ENCODE assay signal across 8 cellular contexts in the genomic region with DNA sequence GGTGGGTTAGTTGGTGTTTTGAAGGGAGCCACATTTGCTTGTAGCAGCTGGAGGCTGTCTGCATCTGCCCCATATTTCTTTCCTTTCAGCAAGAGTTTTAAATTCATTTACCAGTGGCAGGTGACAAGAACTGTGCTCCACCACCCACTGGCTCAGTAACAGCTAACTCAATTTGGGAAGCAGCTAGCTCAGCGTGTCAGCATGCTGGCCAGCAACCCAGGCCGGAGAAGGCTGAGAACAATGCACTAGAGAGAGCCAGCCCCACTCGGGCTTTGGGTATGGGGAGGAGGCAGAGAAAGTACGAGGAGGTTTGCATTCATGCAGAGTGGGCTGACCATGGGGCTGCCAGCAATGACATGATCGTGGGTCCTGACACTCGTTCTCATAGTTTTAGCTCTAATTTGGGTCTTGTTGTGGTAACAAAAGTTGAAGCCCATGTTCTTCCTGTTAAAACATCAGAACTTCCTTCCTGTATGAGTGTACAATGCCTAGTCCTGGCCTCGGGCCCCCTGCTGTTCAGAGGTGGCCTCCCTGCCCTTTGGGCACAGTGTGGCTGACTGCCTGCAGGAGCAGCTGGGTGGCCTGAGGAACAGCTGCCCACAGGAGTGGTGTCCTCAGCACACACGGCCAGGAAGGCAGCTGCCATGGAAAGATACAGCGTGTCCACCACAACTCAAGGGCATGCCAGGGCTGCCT. TPM values are rescaled to one million over a fixed set of nuclear protein-coding genes. Genes with fewer than 3 reads are reported as not detected.
DNase-seq lines count a peak whose midpoint lies in the region; ATAC-seq, FAIRE-seq and TF ChIP-seq lines count a peak whose summit lies in the region.

No MANE protein-coding gene starts in this region.

- H2AFZ ChIP-seq in HepG2 (ENCODE audit: low read length) = no peak overlapping the region

- CTCF ChIA-PET in activated CD8-positive, alpha-beta memory T cell treated with anti-CD3 and anti-CD28 coated beads, Interleukin-2, amount 10 ng/mL, durations not matched to agents 7 days and 5 days (lab: Charles Lee) = interaction anchor here (0.7 to 3.3 kb wide), 25 partner anchors 13 to 233 kb away, joined by 3 to 19 read pairs (median 4); partner anchors contain the start of gene CDC42EP3
- CTCF ChIA-PET in HepG2 (lab: Yijun Ruan, JAX; ENCODE audit: low intra/inter-chr PET ratio, low total read pairs) = no interaction called here

- H3K27me3 ChIP-seq in HepG2 (ENCODE audit: control insufficient read depth in 1 of 2, insufficient read depth in 2 of 2, low read length in 2 of 2) (peaks cover 2 to 29% of the 10 kb centered on the region in 2 experiments; a peak in 3 of 5 replicates), tibial artery (no peaks in the 10 kb centered on the region)

- H3K9me3 ChIP-seq in HepG2 (ENCODE audit: low read length) (no peaks in the 10 kb centered on the region), tibial artery (no peaks in the 10 kb centered on the region)

- peak overlapping the region; percentile 48 for H3K4me3 Mint-ChIP-seq in activated CD8-positive, alpha-beta memory T cell treated with anti-CD3 and anti-CD28 coated beads, Interleukin-2, amount 10 ng/mL, durations not matched to agents 7 days and 5 days

- H3K4me3 ChIP-seq in HepG2 (replicated peaks in 1 of 3; ENCODE audit: insufficient read depth in 1 of 3, low read depth in 2 of 3, low read length in 3 of 3) (no peak overlapping the region), tibial artery (no peak overlapping the region)

- TF ChIP-seq EP300 in HepG2 (IDR thresholded peaks at IDR 0.05; ENCODE audit: low read depth in 2 of 2, low read length in 2 of 2) (no peak), HepG2 (CRISPR knock-in tag; IDR thresholded peaks at IDR 0.05; ENCODE audit: borderline replicate concordance) (no peak)

- H3K36me3 ChIP-seq in HepG2 (replicated peaks in 1 of 2; ENCODE audit: control insufficient read depth in 1 of 2, insufficient read depth in 2 of 2, low read length in 2 of 2) = no peaks in the 10 kb centered on the region
- H3K36me3 ChIP-seq in tibial artery = peaks cover 18 to 24% (median 20%) of the 10 kb centered on the region in 3 donors

- in situ Hi-C loops in HepG2 (cut with HindIII; ENCODE audit: extremely low pct_ligation_motif_present, low pct_unique_long_range_greater_than_20kb) = no loop called here

- H3K4me1 Mint-ChIP-seq in activated CD8-positive, alpha-beta memory T cell treated with anti-CD3 and anti-CD28 coated beads, Interleukin-2, amount 10 ng/mL, durations not matched to agents 7 days and 5 days = peaks cover 78% of the 10 kb centered on the region

- intact Hi-C loops in HepG2 (cut with micrococcal nuclease; ENCODE audit: unreplicated experiment) (loop anchor here (10.0 kb wide), 1 partner anchor 254 kb away; no protein-coding TSS in a partner anchor), tibial artery (cut with DNase I; ENCODE audit: low total_unique reads) (no loop called here)

- POLR2A ChIA-PET in HepG2 (lab: Yijun Ruan, JAX) = no interaction called here

- WGBS in HepG2 (ENCODE audit: low lambda C conversion rate) = 4% methylated on average over 8 of the region's 9 CpGs

- ATAC-seq in activated CD8-positive, alpha-beta memory T cell treated with anti-CD3 and anti-CD28 coated beads, Interleukin-2, amount 10 ng/mL, durations not matched to agents 7 days and 5 days = peak; percentile 83
- peak; percentile 71 for ATAC-seq in HepG2
- ATAC-seq in GM21528 (IDR thresholded peaks at IDR 0.05; ENCODE audit: low FRiP score, unreplicated experiment) = no peak

- H3K9me3 Mint-ChIP-seq in activated CD8-positive, alpha-beta memory T cell treated with anti-CD3 and anti-CD28 coated beads, Interleukin-2, amount 10 ng/mL, durations not matched to agents 7 days and 5 days (ENCODE audit: low read depth) = peaks cover 3% of the 10 kb centered on the region

- no peaks in the 10 kb centered on the region for H3K79me2 ChIP-seq in HepG2 (ENCODE audit: insufficient read depth, low read length)

- no peak for TF ChIP-seq RAD21 in HepG2 (CRISPR knock-in tag; IDR thresholded peaks at IDR 0.05)

- TF ChIP-seq POLR2A in HepG2 (IDR thresholded peaks at IDR 0.05; ENCODE audit: insufficient read depth in 1 of 2, low read depth in 2 of 2, low read length in 2 of 2) = no peak

- FAIRE-seq in HepG2 (lab: Jason Lieb, UNC) = no peak

- no peaks in the 10 kb centered on the region for H4K20me1 ChIP-seq in HepG2 (ENCODE audit: insufficient read depth, low read length)

- H3K27me3 Mint-ChIP-seq in activated CD8-positive, alpha-beta memory T cell treated with anti-CD3 and anti-CD28 coated beads, Interleukin-2, amount 10 ng/mL, durations not matched to agents 7 days and 5 days = no peaks in the 10 kb centered on the region

- peak; percentile 70 for DNase-seq in activated CD8-positive, alpha-beta memory T cell treated with anti-CD3 and anti-CD28 coated beads, Interleukin-2, amount 10 ng/mL, durations not matched to agents 7 days and 5 days
- no peak for DNase-seq in activated CD8-positive, alpha-beta memory T cell treated with anti-CD3 and anti-CD28 coated beads for 24 hours
- peak; percentile 55 for DNase-seq in activated gamma-delta T cell treated with Interleukin-2 at 50 U/mL for 16 hours
- DNase-seq in HepG2 (ENCODE audit: low spot score) = no peak
- peak; percentile 79 to 83 for DNase-seq in tibial artery
- no peak for DNase-seq in NCI-H2171 treated with DMSO at 0.1 percent for 48 hours (lab: John Stamatoyannopoulos, UW)
- DNase-seq in T1000 (lab: John Stamatoyannopoulos, UW) = no peak

- H3K4me1 ChIP-seq in HepG2 (ENCODE audit: insufficient read depth, low read length) (no peaks in the 10 kb centered on the region), tibial artery (peaks cover 0 to 86% (median 46%) of the 10 kb centered on the region in 4 donors)

- peaks cover 51% of the 10 kb centered on the region for H3K36me3 Mint-ChIP-seq in activated CD8-positive, alpha-beta memory T cell treated with anti-CD3 and anti-CD28 coated beads, Interleukin-2, amount 10 ng/mL, durations not matched to agents 7 days and 5 days

- H3K27ac Mint-ChIP-seq in activated CD8-positive, alpha-beta memory T cell treated with anti-CD3 and anti-CD28 coated beads, Interleukin-2, amount 10 ng/mL, durations not matched to agents 7 days and 5 days = peak overlapping the region; percentile 86

- no peak overlapping the region for H3K9ac ChIP-seq in HepG2 (ENCODE audit: insufficient read depth, low read depth, low read length)

- no peak overlapping the region for H3K4me2 ChIP-seq in HepG2 (ENCODE audit: low read depth, low read length)

- BruUV-seq in HepG2 (replicated peaks; lab: Mats Ljungman, UMichigan) = no TSS peak

- TF ChIP-seq CTCF in HepG2 (CRISPR knock-in tag; IDR thresholded peaks at IDR 0.05) (0 out of 2 replicates have a peak, but pooled peaks have one; percentile 8), tibial artery (IDR thresholded peaks at IDR 0.05) (no peak)

- H3K27ac ChIP-seq in HepG2 (ENCODE audit: extremely low read length, insufficient read depth, low read length) (no peak overlapping the region), tibial artery (peak overlapping the region; percentile 21 to 41)

TF ChIP-seq in HepG2, 621 proteins besides CTCF, POLR2A, EP300 and RAD21:
- TF ChIP-seq GABPB1 (CRISPR knock-in tag; IDR thresholded peaks at IDR 0.05) = peak; percentile 22; the same call in 1 of the 2 replicates
- TF ChIP-seq ZNF234 (CRISPR knock-in tag; conservative IDR thresholded peaks at IDR 0.05) = no peak
- no peak for TF ChIP-seq ZBTB37 (CRISPR knock-in tag; IDR thresholded peaks at IDR 0.05)
- no peak for TF ChIP-seq HMG20A (CRISPR knock-in tag; IDR thresholded peaks at IDR 0.05; ENCODE audit: borderline replicate concordance)

RNA-seq across cellular contexts. Expression of gene CDC42EP3, which starts 23.0 kb away (rescaled TPM):
- 10 to 100 TPM; 27.6 to 32.5 TPM for total RNA-seq in activated CD8-positive, alpha-beta memory T cell treated with anti-CD3 and anti-CD28 coated beads, Interleukin-2, amount 10 ng/mL, durations not matched to agents 7 days and 5 days
- not detected in 2 replicates for total RNA-seq in HepG2 (2016; rRNA removed; fragmentation: Illumina TruSeq; extraction: Trizol)
- not detected in 2 replicates for total RNA-seq in HepG2 (2016; cell fraction: cytosol; rRNA removed; fragmentation: Illumina TruSeq; extraction: Trizol; ENCODE audit: low read depth)
- total RNA-seq in HepG2 (2016; cell fraction: insoluble cytoplasmic fraction; rRNA removed; fragmentation: Illumina TruSeq; extraction: Trizol) = not detected in 2 replicates
- not detected in 2 replicates for total RNA-seq in HepG2 (2016; cell fraction: membrane; rRNA removed; fragmentation: Illumina TruSeq; extraction: Trizol)
- not detected in 2 replicates for total RNA-seq in HepG2 (2016; cell fraction: nucleus; rRNA removed; fragmentation: Illumina TruSeq; extraction: Trizol)
- polyA plus RNA-seq in HepG2 (2011; rRNA removed) = 0.01 TPM in 1 of 2 replicates, not detected in the other
- polyA plus RNA-seq in HepG2 (2011; cell fraction: cytosol; rRNA removed) = 0.07 and 0.10 TPM in 2 replicates
- not detected in 2 replicates for polyA plus RNA-seq in HepG2 (2011; cell fraction: nucleus; rRNA removed)
- not detected in 2 replicates for polyA plus RNA-seq in HepG2 (2012)
- polyA plus RNA-seq in HepG2 (2016; cell fraction: cytosol; fragmentation: Illumina TruSeq; extraction: Trizol; ENCODE audit: low read depth) = not detected in 2 replicates
- 0.04 TPM in 1 of 2 replicates, not detected in the other for polyA plus RNA-seq in HepG2 (2016; cell fraction: insoluble cytoplasmic fraction; fragmentation: Illumina TruSeq; extraction: Trizol; ENCODE audit: low read depth)
- 0.05 TPM in 1 of 2 replicates, not detected in the other for polyA plus RNA-seq in HepG2 (2016; cell fraction: membrane; fragmentation: Illumina TruSeq; extraction: Trizol; ENCODE audit: low read depth)
- polyA plus RNA-seq in HepG2 (2016; cell fraction: nucleus; fragmentation: Illumina TruSeq; extraction: Trizol; ENCODE audit: insufficient read depth, low read depth) = not detected in 2 replicates
- polyA minus RNA-seq in HepG2 (2011; rRNA and poly(A)+ RNA removed; ENCODE audit: low replicate concordance) = 4.4 TPM in 1 of 2 replicates, not detected in the other
- polyA minus RNA-seq in HepG2 (2011; cell fraction: cytosol; rRNA and poly(A)+ RNA removed) = not detected in 2 replicates
- not detected in 2 replicates for polyA minus RNA-seq in HepG2 (2011; cell fraction: nucleus; rRNA and poly(A)+ RNA removed)

Comparison
In these comparisons a context has a peak if more than half of its experiments do, and no peak if none do; other contexts are left out.
1. DNase-seq: peak in activated CD8-positive, alpha-beta memory T cell treated with anti-CD3 and anti-CD28 coated beads, Interleukin-2, amount 10 ng/mL, durations not matched to agents 7 days and 5 days (single experiment), activated gamma-delta T cell treated with Interleukin-2 at 50 U/mL for 16 hours (single experiment) and tibial artery (2 of 2); none in activated CD8-positive, alpha-beta memory T cell treated with anti-CD3 and anti-CD28 coated beads for 24 hours (single experiment), HepG2 (single experiment), NCI-H2171 treated with DMSO at 0.1 percent for 48 hours (single experiment) and T1000 (single experiment).
2. RNA of gene CDC42EP3, which starts 23.0 kb away (total RNA-seq): 27.6 to 32.5 TPM in activated CD8-positive, alpha-beta memory T cell treated with anti-CD3 and anti-CD28 coated beads, Interleukin-2, amount 10 ng/mL, durations not matched to agents 7 days and 5 days; not detected in HepG2; every median in the first group is over 10 times any median in the second.